ENCODE assay signal across 1 cellular context in the genomic region with DNA sequence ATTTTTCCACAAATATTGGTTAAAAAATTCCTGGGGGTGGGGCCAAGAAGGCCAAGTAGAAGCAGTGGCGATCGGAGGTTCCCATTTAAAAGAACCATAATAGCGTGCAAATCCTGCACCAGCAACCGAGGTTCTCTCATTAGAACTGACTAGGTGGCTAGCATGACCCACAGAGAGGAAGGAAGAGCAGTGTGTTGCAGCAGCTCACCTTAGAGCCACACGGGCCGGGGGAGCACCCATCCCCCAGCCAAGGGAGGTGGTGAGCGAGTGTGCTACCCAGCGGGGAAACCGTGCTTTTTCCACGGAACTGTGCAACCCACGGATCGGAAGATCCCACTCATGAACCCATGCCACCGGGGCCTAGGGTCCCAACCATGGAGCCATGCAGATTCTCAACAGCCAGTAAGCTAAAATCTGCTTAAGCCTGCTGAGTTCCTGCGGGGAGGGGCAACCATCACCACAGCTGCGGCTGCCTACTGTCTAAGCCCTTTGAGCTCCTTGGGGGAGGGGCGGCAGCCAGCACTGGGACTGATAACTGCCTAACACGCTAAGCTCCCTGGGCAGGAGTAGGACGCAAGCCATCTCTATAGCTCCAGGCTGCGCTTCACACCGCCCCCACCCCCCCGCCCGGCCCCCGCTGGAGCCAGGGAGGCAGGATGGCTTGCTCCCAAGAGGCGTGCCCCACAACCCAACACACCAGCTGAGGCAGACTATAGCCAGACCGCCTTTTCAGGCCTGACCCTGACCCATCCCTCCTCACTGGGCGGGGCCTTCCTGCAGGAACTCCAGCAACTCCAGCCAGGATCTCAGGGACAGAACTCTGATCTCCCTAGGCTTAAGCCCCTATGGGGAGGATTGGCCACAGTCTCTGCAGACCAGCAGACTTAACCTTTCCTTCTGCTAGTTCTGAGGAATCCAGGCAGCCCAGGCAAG.
TF ChIP-seq lines count a peak whose summit lies in the region.

No MANE protein-coding gene starts in this region.

TF ChIP-seq in WTC11, 78 proteins besides CTCF, POLR2A, EP300 and RAD21 (continued from another document):
- TF ChIP-seq, protein P1, sequence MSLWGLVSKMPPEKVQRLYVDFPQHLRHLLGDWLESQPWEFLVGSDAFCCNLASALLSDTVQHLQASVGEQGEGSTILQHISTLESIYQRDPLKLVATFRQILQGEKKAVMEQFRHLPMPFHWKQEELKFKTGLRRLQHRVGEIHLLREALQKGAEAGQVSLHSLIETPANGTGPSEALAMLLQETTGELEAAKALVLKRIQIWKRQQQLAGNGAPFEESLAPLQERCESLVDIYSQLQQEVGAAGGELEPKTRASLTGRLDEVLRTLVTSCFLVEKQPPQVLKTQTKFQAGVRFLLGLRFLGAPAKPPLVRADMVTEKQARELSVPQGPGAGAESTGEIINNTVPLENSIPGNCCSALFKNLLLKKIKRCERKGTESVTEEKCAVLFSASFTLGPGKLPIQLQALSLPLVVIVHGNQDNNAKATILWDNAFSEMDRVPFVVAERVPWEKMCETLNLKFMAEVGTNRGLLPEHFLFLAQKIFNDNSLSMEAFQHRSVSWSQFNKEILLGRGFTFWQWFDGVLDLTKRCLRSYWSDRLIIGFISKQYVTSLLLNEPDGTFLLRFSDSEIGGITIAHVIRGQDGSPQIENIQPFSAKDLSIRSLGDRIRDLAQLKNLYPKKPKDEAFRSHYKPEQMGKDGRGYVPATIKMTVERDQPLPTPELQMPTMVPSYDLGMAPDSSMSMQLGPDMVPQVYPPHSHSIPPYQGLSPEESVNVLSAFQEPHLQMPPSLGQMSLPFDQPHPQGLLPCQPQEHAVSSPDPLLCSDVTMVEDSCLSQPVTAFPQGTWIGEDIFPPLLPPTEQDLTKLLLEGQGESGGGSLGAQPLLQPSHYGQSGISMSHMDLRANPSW (CRISPR knock-in tag; conservative IDR thresholded peaks at IDR 0.05; ENCODE audit: low read depth) = no peak
- TF ChIP-seq HMGXB4 (CRISPR knock-in tag; IDR thresholded peaks at IDR 0.05) (no peak), NFATC4 (CRISPR knock-in tag; IDR thresholded peaks at IDR 0.05) (no peak), SOX15 (CRISPR knock-in tag; IDR thresholded peaks at IDR 0.05) (no peak)
